1 cellular context compared by ENCODE assay signal in genomic region chr11:128719556-128719824, GRCh38.
TF ChIP-seq lines count a peak whose summit lies in the region.

No MANE protein-coding gene starts in this region.

TF ChIP-seq in IMR-90, 13 proteins besides CTCF, POLR2A, EP300 and RAD21:
- TF ChIP-seq NFE2L2 (IDR thresholded peaks at IDR 0.05; ENCODE audit: low read depth, low read length) (no peak), USF2 (IDR thresholded peaks at IDR 0.05; ENCODE audit: low read depth, low read length) (no peak), MAZ (IDR thresholded peaks at IDR 0.05; ENCODE audit: borderline replicate concordance, low read depth, low read length) (no peak), MXI1 (IDR thresholded peaks at IDR 0.05; ENCODE audit: borderline replicate concordance, low read depth, low read length) (no peak), FOS (IDR thresholded peaks at IDR 0.05; ENCODE audit: low read depth, low read length) (no peak)
TF ChIP-seq in IMR-90: peak in this region for 0.
